Comparison of ENCODE assay signal across 26 cellular contexts in genomic region chr16:10589106-10589505, GRCh38. TPM values are rescaled to one million over a fixed set of nuclear protein-coding genes. Genes with fewer than 3 reads are reported as not detected.
"Had no signal": no experiment of that assay in that cellular context is flagged by ENCODE, and none has a peak within 500 bp of the region (broad histone marks: within the 10 kb centered on the region; RNA-seq: fewer than 3 reads in every experiment).

No MANE protein-coding gene starts in this region.

- H3K36me3 ChIP-seq: cardiac muscle cell had no signal

- H3K4me3 ChIP-seq: cardiac muscle cell had no signal

- DNase-seq: activated B cell treated with CpG ODN at 0.5 μM for 24 hours; activated CD4-positive, alpha-beta T cell treated with anti-CD3 and anti-CD28 coated beads for 1 hour; activated CD4-positive, alpha-beta T cell treated with anti-CD3 and anti-CD28 coated beads, Interleukin-2, amount 10 ng/mL, durations not matched to agents 24 days and 14 days; activated CD4-positive, alpha-beta T cell treated with anti-CD3 and anti-CD28 coated beads, Interleukin-2, amount 50 U/mL, for 48 hours; activated CD8-positive, alpha-beta memory T cell treated with anti-CD3 and anti-CD28 coated beads for 24 hours; activated effector memory CD4-positive, alpha-beta T cell treated with anti-CD3 and anti-CD28 coated beads, Interleukin-2, amount 50 U/mL, for 16 hours; activated naive CD4-positive, alpha-beta T cell treated with Interleukin-2 at 50 U/mL for 16 hours; activated naive CD8-positive, alpha-beta T cell treated with anti-CD3 and anti-CD28 coated beads, Interleukin-2, amount 50 U/mL, for 24 hours; activated T-cell treated with anti-CD3 and anti-CD28 coated beads, Interleukin-2, amount 50 U/mL, for 4 hours; amniotic stem cell; cerebellar nuclear complex; Karpas-422; MM.1S; NCI-H1105; NCI-H1436; NCI-H1694 treated with DMSO at 0.1 percent for 48 hours; NCI-H2029 treated with DMSO at 0.1 percent for 48 hours; NCI-H345; NCI-H510A treated with DMSO at 0.1 percent for 48 hours; NCI-H69; SIG-M5; T-cell; T-helper 2 cell; T1000 had no signal

- ATAC-seq: activated naive CD4-positive, alpha-beta T cell treated with anti-CD3 and anti-CD28 coated beads, Interleukin-2, amount 50 U/mL, for 72 hours; activated naive CD8-positive, alpha-beta T cell treated with anti-CD3 and anti-CD28 coated beads, Interleukin-2, amount 50 U/mL, for 24 hours; activated T-cell treated with anti-CD3 and anti-CD28 coated beads, Interleukin-2, amount 50 U/mL, for 4 hours; T-cell had no signal

- H3K27me3 ChIP-seq: cardiac muscle cell had no signal

- H3K27ac ChIP-seq: cardiac muscle cell had no signal

RNA-seq across cellular contexts. Expression of gene EMP2, which starts 8.7 kb away (rescaled TPM):
- total RNA-seq: activated B cell treated with CpG ODN at 0.5 μM for 24 hours; activated CD4-positive, alpha-beta T cell treated with anti-CD3 and anti-CD28 coated beads, Interleukin-2, amount 10 ng/mL, durations not matched to agents 24 days and 14 days; activated naive CD4-positive, alpha-beta T cell treated with anti-CD3 and anti-CD28 coated beads, Interleukin-2, amount 50 U/mL, for 72 hours had no signal
